In the genomic region with DNA sequence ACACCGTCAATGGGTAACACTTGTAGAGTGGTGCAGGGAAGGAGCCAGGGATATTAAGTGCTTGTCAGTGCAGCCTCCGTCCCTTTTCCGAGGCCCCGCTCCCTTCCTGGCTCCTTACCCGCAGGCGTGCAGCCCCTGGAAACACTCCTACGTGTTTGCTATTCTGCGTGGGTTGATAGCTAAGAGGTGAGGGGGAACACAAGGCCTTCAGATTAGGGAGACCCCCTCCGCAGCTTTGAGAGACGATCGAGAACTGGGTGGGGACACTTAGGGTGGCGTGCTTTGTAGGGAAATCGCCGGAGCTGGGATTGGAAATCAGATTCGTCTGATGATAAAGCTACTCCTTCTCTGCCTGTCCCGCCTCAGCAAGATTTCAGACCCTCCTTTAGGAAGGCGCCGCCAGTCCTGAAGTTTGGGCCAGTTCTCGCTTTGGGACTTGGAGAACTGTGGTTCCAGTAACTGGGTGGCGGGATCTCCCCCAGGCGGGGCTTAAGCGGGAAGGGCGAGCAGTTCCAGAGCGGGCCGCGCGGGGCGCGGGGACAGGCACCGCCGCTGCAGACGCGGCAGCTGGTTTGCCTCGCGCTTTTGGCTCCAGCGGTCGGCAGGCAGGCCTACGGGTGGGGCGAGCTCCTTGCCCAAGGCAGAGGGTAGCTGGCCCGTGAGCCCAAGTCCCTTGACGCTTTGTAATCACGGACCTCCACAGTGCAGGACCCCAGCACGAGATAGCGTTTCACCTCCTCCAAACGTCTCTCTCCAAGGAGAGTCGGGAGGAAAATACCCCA, we compare ENCODE assay signal across 8 cellular contexts. TPM values are rescaled to one million over a fixed set of nuclear protein-coding genes. Genes with fewer than 3 reads are reported as not detected.
DNase-seq lines count a peak whose midpoint lies in the region; ATAC-seq and TF ChIP-seq lines count a peak whose summit lies in the region.

No MANE protein-coding gene starts in this region.

- peaks cover 4% of the 10 kb centered on the region for H3K9me3 Mint-ChIP-seq in activated CD4-positive, alpha-beta T cell treated with anti-CD3 and anti-CD28 coated beads, Interleukin-2, amount 10 ng/mL, durations not matched to agents 24 days and 14 days

- no peaks in the 10 kb centered on the region for H3K9me3 ChIP-seq in liver (ENCODE audit: control insufficient read depth in 4 of 4, low read length in 3 of 4)

- peak; percentile 75 for ATAC-seq in HG02970 (IDR thresholded peaks at IDR 0.05; ENCODE audit: low FRiP score, unreplicated experiment)

- peak overlapping the region; percentile 89 for H3K4me3 Mint-ChIP-seq in activated CD4-positive, alpha-beta T cell treated with anti-CD3 and anti-CD28 coated beads, Interleukin-2, amount 10 ng/mL, durations not matched to agents 24 days and 14 days

- peaks cover 57% of the 10 kb centered on the region for H3K27me3 Mint-ChIP-seq in activated CD4-positive, alpha-beta T cell treated with anti-CD3 and anti-CD28 coated beads, Interleukin-2, amount 10 ng/mL, durations not matched to agents 24 days and 14 days

- H3K36me3 Mint-ChIP-seq in activated CD4-positive, alpha-beta T cell treated with anti-CD3 and anti-CD28 coated beads, Interleukin-2, amount 10 ng/mL, durations not matched to agents 24 days and 14 days (ENCODE audit: low read depth) = peaks cover 3% of the 10 kb centered on the region

- WGBS in liver = 8% methylated on average over 46 of the region's 46 CpGs

- peak; percentile 90 for TF ChIP-seq CTCF in liver (IDR thresholded peaks at IDR 0.05; ENCODE audit: low read depth, low read length, missing input control)

- H3K27ac Mint-ChIP-seq in activated CD4-positive, alpha-beta T cell treated with anti-CD3 and anti-CD28 coated beads, Interleukin-2, amount 10 ng/mL, durations not matched to agents 24 days and 14 days = no peak overlapping the region

- H3K9ac ChIP-seq in liver (ENCODE audit: low read depth in 1 of 2, low read length in 2 of 2) = peak overlapping the region in 1 of 2 donors; percentile 93

- H3K4me1 ChIP-seq in liver (ENCODE audit: control insufficient read depth in 4 of 4, insufficient read depth in 4 of 4, low read length in 3 of 4) = peaks cover 3 to 10% (median 6%) of the 10 kb centered on the region in 4 donors

- H3K27ac ChIP-seq in liver (ENCODE audit: low read depth in 1 of 2, low read length in 2 of 2) = peak overlapping the region in 1 of 2 donors; percentile 82

- H3K36me3 ChIP-seq in liver (ENCODE audit: control insufficient read depth in 4 of 4, insufficient read depth in 3 of 4, low read depth in 1 of 4, low read length in 3 of 4) = no peaks in the 10 kb centered on the region

- DNase-seq in NCI-H1417 (lab: John Stamatoyannopoulos, UW) = peak; percentile 47 to 70 (median 57)
- DNase-seq in NCI-H1417 treated with DMSO at 0.1 percent for 48 hours (lab: John Stamatoyannopoulos, UW) = no peak
- peak; percentile 67 for DNase-seq in NCI-H2171 treated with DMSO at 0.1 percent for 48 hours (lab: John Stamatoyannopoulos, UW)
- peak; percentile 85 for DNase-seq in activated CD4-positive, alpha-beta T cell treated with anti-CD3 and anti-CD28 coated beads, Interleukin-2, amount 10 ng/mL, durations not matched to agents 24 days and 14 days
- peak; percentile 59 for DNase-seq in dedifferentiated amniotic fluid mesenchymal stem cell (ENCODE audit: extremely low spot score)
- peak; percentile 58 to 66 for DNase-seq in stimulated activated CD4-positive, alpha-beta T cell treated with anti-CD3 and anti-CD28 coated beads, Interleukin-2, amount 100 ng/mL, for 48 hours

- peaks cover 19% of the 10 kb centered on the region for H3K4me1 Mint-ChIP-seq in activated CD4-positive, alpha-beta T cell treated with anti-CD3 and anti-CD28 coated beads, Interleukin-2, amount 10 ng/mL, durations not matched to agents 24 days and 14 days

- peak overlapping the region; percentile 61 to 92 (median 61) for H3K4me3 ChIP-seq in liver (ENCODE audit: low read depth in 1 of 3, low read length in 3 of 3)

- intact Hi-C loops in activated CD4-positive, alpha-beta T cell treated with anti-CD3 and anti-CD28 coated beads, Interleukin-2, amount 10 ng/mL, durations not matched to agents 24 days and 14 days (cut with micrococcal nuclease) = no loop called here

- H3K27me3 ChIP-seq in liver (ENCODE audit: control insufficient read depth in 4 of 4, insufficient read depth in 4 of 4, low read length in 3 of 4) = no peaks in the 10 kb centered on the region

- TF ChIP-seq RAD21 in liver (IDR thresholded peaks at IDR 0.05) = peak; percentile 61 to 80

TF ChIP-seq in liver, 16 proteins besides CTCF, POLR2A, EP300 and RAD21:
- TF ChIP-seq FOXA2 (IDR thresholded peaks at IDR 0.05) (no peak), REST (IDR thresholded peaks at IDR 0.05) (no peak), SP1 (IDR thresholded peaks at IDR 0.05) (peak; percentile 19), ATF3 (IDR thresholded peaks at IDR 0.05) (no peak), HNF4G (IDR thresholded peaks at IDR 0.05) (no peak)

RNA-seq across cellular contexts. Expression of gene FAM107A, which starts 8.0 kb away (rescaled TPM):
- not detected in 2 replicates for total RNA-seq in activated CD4-positive, alpha-beta T cell treated with anti-CD3 and anti-CD28 coated beads, Interleukin-2, amount 10 ng/mL, durations not matched to agents 24 days and 14 days
- 1 to 10 TPM in 1 of 2 donors, under 1 TPM in 1; 0.05 to 1.3 TPM for total RNA-seq in liver
- polyA plus RNA-seq in liver = 1 to 10 TPM; 1.5 to 4.7 TPM

RNA-seq across cellular contexts. Expression of gene ACOX2, which starts 48.2 kb away (rescaled TPM):
- total RNA-seq in activated CD4-positive, alpha-beta T cell treated with anti-CD3 and anti-CD28 coated beads, Interleukin-2, amount 10 ng/mL, durations not matched to agents 24 days and 14 days = not detected in 2 replicates
- total RNA-seq in liver = 100 to 1,000 TPM in 1 of 2 donors, 10 to 100 TPM in 1; 74.3 to 179 TPM
- 100 to 1,000 TPM; 104 to 214 TPM for polyA plus RNA-seq in liver

Comparison
In these comparisons a context has a peak if more than half of its experiments do, and no peak if none do; other contexts are left out.
1. RNA of gene ACOX2, which starts 48.2 kb away (total RNA-seq): 74.3 to 179 TPM in liver; not detected in activated CD4-positive, alpha-beta T cell treated with anti-CD3 and anti-CD28 coated beads, Interleukin-2, amount 10 ng/mL, durations not matched to agents 24 days and 14 days; every median in the first group is over 10 times any median in the second.